In the genomic region with DNA sequence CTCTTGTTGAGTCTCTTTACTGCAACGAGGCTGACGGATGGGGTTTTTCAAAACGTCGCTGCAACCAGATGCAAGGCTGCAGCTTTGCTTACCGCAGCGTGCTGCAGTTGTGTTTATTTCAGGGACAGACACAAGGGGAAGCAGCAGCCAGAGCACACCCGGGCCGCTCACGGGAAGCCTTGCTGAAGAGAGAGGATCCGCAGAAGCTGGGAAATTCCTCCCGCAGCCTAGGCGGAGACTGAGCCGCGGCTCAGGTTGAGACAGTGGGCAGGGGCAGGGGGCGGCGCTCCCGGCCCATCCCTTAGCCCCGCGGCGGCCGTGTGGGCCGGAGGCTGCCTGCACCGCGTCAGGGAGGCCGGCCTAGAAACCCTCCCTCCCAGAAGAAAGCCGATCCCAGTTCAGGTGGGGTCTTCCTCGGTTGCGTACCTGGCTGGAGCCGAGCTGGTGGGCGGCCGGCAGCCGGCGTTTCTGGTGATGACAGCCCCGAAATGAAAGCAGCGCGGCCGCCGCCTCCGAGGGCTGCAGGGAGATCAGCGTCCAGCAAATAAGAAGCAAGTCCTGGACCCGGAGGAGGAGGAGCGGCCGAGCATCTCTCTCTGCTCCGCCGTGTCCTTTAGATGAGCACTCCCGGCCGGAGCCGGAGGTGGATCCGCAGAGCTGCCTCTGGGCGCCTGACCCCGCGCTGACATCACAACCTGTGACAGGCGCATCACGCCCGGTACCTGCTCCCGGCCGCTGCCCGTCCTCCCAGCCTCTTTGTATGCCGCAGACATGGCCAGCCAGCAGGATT, we compare ENCODE assay signal across 8 cellular contexts. TPM values are rescaled to one million over a fixed set of nuclear protein-coding genes. Genes with fewer than 3 reads are reported as not detected.
A peak's percentile ranks its signal among the peaks of the same experiment; 100 is the strongest.
DNase-seq lines count a peak whose midpoint lies in the region; ATAC-seq and TF ChIP-seq lines count a peak whose summit lies in the region.

A gene (plus strand): TSS at position 750 of the 790 bp plus-strand sequence. CDS start 22 bp downstream, at position 772.

- no peak within 1 kb of the TSS for H3K9ac ChIP-seq in trophoblast cell (ENCODE audit: low read length)

- H3K27me3 ChIP-seq in DOHH2 (ENCODE audit: control insufficient read depth, low read length) (no peaks in the 10 kb centered on the region), trophoblast cell (ENCODE audit: insufficient read depth, low read length) (no peaks in the 10 kb centered on the region)

- H3K79me2 ChIP-seq in DOHH2 (ENCODE audit: control insufficient read depth, low read length) (peaks cover 73% of the 10 kb centered on the region), trophoblast cell (ENCODE audit: control insufficient read depth, insufficient read depth, low read length, poor library complexity) (no peaks in the 10 kb centered on the region)

- H2AFZ ChIP-seq in trophoblast cell (ENCODE audit: insufficient read depth, low read length, poor library complexity) = peak within 1 kb of the TSS; percentile 50

- peak within 1 kb of the TSS; percentile 26 for H4K8ac ChIP-seq in trophoblast cell (ENCODE audit: low read depth, low read length)

- H3K14ac ChIP-seq in trophoblast cell (ENCODE audit: low read length) = no peak within 1 kb of the TSS

- H3K18ac ChIP-seq in trophoblast cell (ENCODE audit: low read length) = no peak within 1 kb of the TSS

- H3K23ac ChIP-seq in trophoblast cell (ENCODE audit: low read length) = no peak within 1 kb of the TSS

- DNase-seq in cardiac septum (ENCODE audit: low spot score) (peak; percentile 94), trophoblast cell (peak; percentile 93 to 94), ureter (ENCODE audit: low spot score) (peak; percentile 75)

- H3K9me3 ChIP-seq in DOHH2 (ENCODE audit: control insufficient read depth, insufficient read depth, low read length) (no peaks in the 10 kb centered on the region), trophoblast cell (ENCODE audit: insufficient read depth, low read depth, low read length) (no peaks in the 10 kb centered on the region)

- H4K91ac ChIP-seq in trophoblast cell (ENCODE audit: low read depth, low read length) = no peak within 1 kb of the TSS

- H3K4me2 ChIP-seq in DOHH2 (ENCODE audit: low read length) (peak within 1 kb of the TSS; percentile 96), trophoblast cell (ENCODE audit: low read length) (peak within 1 kb of the TSS; percentile 86)

- TF ChIP-seq EP300 in Ishikawa (IDR thresholded peaks at IDR 0.05; ENCODE audit: borderline replicate concordance) = no peak

- 1 to 15% (median 1%) methylated on average over 57 to 59 of the region's 59 CpGs for WGBS in adipose tissue, 3 donors
- whole genome bisulfite sequencing in trophoblast cell (ENCODE audit: extremely low coverage, insufficient coverage, insufficient read length) = no CpG with 5 or more reads among the region's 59 CpGs

- H3K36me3 ChIP-seq in DOHH2 (ENCODE audit: control insufficient read depth, low read length) (peaks cover 34% of the 10 kb centered on the region), trophoblast cell (ENCODE audit: control insufficient read depth in 1 of 2, insufficient read depth in 2 of 2, low read length in 2 of 2) (no peaks in the 10 kb centered on the region)

- H2BK5ac ChIP-seq in trophoblast cell (ENCODE audit: low read depth, low read length, poor library complexity) = no peak within 1 kb of the TSS

- intact Hi-C loops in cardiac septum (cut with DNase I) = loop anchor here (5.0 kb wide), 1 partner anchor 86 kb away; no protein-coding TSS in a partner anchor

- H3K27ac ChIP-seq in DOHH2 (ENCODE audit: low read depth, low read length) (peak within 1 kb of the TSS; percentile 76), adipose tissue (ENCODE audit: low read depth, low read length) (no peak within 1 kb of the TSS), trophoblast cell (ENCODE audit: low read depth, low read length) (no peak within 1 kb of the TSS)

- H3K4ac ChIP-seq in trophoblast cell (ENCODE audit: low read depth, low read length) = no peak within 1 kb of the TSS

- H3K9me2 ChIP-seq in DOHH2 (replicated peaks; ENCODE audit: control insufficient read depth, low read length) = no peaks in the 10 kb centered on the region

- H3K79me1 ChIP-seq in trophoblast cell (ENCODE audit: low read length) = no peaks in the 10 kb centered on the region

- no peaks in the 10 kb centered on the region for H4K20me1 ChIP-seq in DOHH2 (ENCODE audit: control insufficient read depth, insufficient read depth, low read depth, low read length)

- H2BK12ac ChIP-seq in trophoblast cell (ENCODE audit: low read length) = no peak within 1 kb of the TSS

- no peak within 1 kb of the TSS for H4K12ac ChIP-seq in trophoblast cell (ENCODE audit: low read depth, low read length)

- peak; percentile 36 for TF ChIP-seq CTCF in DOHH2 (IDR thresholded peaks at IDR 0.05; ENCODE audit: low read depth, low read length, poor library complexity, severe bottlenecking)

- no peak within 1 kb of the TSS for H2BK120ac ChIP-seq in trophoblast cell (ENCODE audit: insufficient read depth, low read length, poor library complexity)

- H3K4me3 ChIP-seq in DOHH2 (ENCODE audit: low read length) (peak within 1 kb of the TSS; percentile 85), trophoblast cell (ENCODE audit: low read depth, low read length) (peak within 1 kb of the TSS; percentile 71)

- H3K4me1 ChIP-seq in DOHH2 (ENCODE audit: control insufficient read depth, low read length) = peaks cover 56% of the 10 kb centered on the region
- H3K4me1 ChIP-seq in trophoblast cell (ENCODE audit: control insufficient read depth in 1 of 2, insufficient read depth in 2 of 2, low read length in 2 of 2) = peaks cover 0 to 4% of the 10 kb centered on the region in 2 experiments

- peaks cover 7% of the 10 kb centered on the region for H3F3A ChIP-seq in DOHH2 (ENCODE audit: control insufficient read depth, insufficient read depth)

- ATAC-seq in GM21619 (IDR thresholded peaks at IDR 0.05; ENCODE audit: unreplicated experiment) (peak; percentile 85), SK-N-SH treated with all-trans-retinoic acid at 6 μM for 48 hours (peak; percentile 95)

- H2AK5ac ChIP-seq in trophoblast cell (ENCODE audit: low read length) = no peak within 1 kb of the TSS

- no peak for TF ChIP-seq RAD21 in Ishikawa (IDR thresholded peaks at IDR 0.05; ENCODE audit: low read depth)

TF ChIP-seq in Ishikawa, 13 proteins besides CTCF, POLR2A, EP300 and RAD21:
- TF ChIP-seq YY1 (IDR thresholded peaks at IDR 0.05; ENCODE audit: low read depth) (no peak), ZBTB7A (IDR thresholded peaks at IDR 0.05; ENCODE audit: low read depth) (peak; percentile 68)

TF ChIP-seq in SK-N-SH treated with all-trans-retinoic acid at 6 μM for 48 hours, 23 proteins besides CTCF, POLR2A, EP300 and RAD21:
- TF ChIP-seq ZNF565 (CRISPR knock-in tag; conservative IDR thresholded peaks at IDR 0.05; ENCODE audit: low read depth) (no peak), ZFP30 (CRISPR knock-in tag; IDR thresholded peaks at IDR 0.05) (no peak), PPARA (CRISPR knock-in tag; IDR thresholded peaks at IDR 0.05; ENCODE audit: borderline replicate concordance) (no peak), ZNF8 (CRISPR knock-in tag; IDR thresholded peaks at IDR 0.05) (no peak)
- TF ChIP-seq, protein P1, sequence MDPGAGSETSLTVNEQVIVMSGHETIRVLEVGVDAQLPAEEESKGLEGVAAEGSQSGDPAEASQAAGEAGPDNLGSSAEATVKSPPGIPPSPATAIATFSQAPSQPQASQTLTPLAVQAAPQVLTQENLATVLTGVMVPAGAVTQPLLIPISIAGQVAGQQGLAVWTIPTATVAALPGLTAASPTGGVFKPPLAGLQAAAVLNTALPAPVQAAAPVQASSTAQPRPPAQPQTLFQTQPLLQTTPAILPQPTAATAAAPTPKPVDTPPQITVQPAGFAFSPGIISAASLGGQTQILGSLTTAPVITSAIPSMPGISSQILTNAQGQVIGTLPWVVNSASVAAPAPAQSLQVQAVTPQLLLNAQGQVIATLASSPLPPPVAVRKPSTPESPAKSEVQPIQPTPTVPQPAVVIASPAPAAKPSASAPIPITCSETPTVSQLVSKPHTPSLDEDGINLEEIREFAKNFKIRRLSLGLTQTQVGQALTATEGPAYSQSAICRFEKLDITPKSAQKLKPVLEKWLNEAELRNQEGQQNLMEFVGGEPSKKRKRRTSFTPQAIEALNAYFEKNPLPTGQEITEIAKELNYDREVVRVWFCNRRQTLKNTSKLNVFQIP (CRISPR knock-in tag; IDR thresholded peaks at IDR 0.05; ENCODE audit: borderline replicate concordance, low read depth) = no peak
- TF ChIP-seq, protein P2, sequence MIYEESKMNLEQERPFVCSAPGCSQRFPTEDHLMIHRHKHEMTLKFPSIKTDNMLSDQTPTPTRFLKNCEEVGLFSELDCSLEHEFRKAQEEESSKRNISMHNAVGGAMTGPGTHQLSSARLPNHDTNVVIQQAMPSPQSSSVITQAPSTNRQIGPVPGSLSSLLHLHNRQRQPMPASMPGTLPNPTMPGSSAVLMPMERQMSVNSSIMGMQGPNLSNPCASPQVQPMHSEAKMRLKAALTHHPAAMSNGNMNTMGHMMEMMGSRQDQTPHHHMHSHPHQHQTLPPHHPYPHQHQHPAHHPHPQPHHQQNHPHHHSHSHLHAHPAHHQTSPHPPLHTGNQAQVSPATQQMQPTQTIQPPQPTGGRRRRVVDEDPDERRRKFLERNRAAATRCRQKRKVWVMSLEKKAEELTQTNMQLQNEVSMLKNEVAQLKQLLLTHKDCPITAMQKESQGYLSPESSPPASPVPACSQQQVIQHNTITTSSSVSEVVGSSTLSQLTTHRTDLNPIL (CRISPR knock-in tag; IDR thresholded peaks at IDR 0.05; ENCODE audit: low read depth) = no peak

RNA-seq across cellular contexts. Expression of the gene that starts here (rescaled TPM):
- polyA plus RNA-seq in adipose tissue = 10 to 100 TPM in 2 of 3 donors, 1 to 10 TPM in 1; 9.6 to 24.3 (median 11.1) TPM
- total RNA-seq in cardiac septum (202 TPM), ureter (109 TPM)
- polyA plus RNA-seq in trophoblast cell (2013) = 0.33 TPM in 2 replicates
